In the genomic region with DNA sequence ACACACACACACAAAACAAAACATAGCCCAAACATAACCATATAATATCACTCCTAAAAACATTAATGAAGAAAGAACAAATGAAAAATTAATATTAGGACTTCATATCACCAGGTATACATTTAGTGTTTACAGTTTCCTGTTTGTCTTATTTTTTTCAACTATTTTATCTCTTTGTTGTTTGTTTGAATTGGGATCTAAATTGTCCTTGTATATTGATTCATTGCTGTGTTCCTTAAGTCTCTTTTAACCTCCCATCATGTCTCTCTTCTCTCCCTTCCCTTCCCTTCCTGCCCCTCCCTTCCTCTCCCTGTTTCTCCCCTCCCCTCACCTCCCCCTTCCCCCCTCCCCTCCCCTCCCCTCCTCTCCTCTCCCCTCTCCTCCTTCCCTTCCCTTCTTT, we compare ENCODE assay signal across 2 cellular contexts.
TF ChIP-seq lines count a peak whose summit lies in the region.

No MANE protein-coding gene starts in this region.

TF ChIP-seq in HepG2, 621 proteins besides CTCF, POLR2A, EP300 and RAD21:
- peak; percentile 97 for TF ChIP-seq HNRNPK (IDR thresholded peaks at IDR 0.05; ENCODE audit: low read depth, low read length, poor library complexity, severe bottlenecking)
- TF ChIP-seq E2F2 (CRISPR knock-in tag; IDR thresholded peaks at IDR 0.05; ENCODE audit: borderline replicate concordance) = no peak
- TF ChIP-seq HNRNPUL1 (IDR thresholded peaks at IDR 0.05; ENCODE audit: low read depth, low read length) = no peak
- 0 out of 2 replicates have a peak, but pooled peaks have one; percentile 79 for TF ChIP-seq PCBP1 (IDR thresholded peaks at IDR 0.05; ENCODE audit: borderline replicate concordance, low read depth, low read length)
- TF ChIP-seq ETS1 (CRISPR knock-in tag; IDR thresholded peaks at IDR 0.05) = no peak
- no peak for TF ChIP-seq FOXM1 (CRISPR knock-in tag; IDR thresholded peaks at IDR 0.05)
- no peak for TF ChIP-seq ZNF703 (CRISPR knock-in tag; IDR thresholded peaks at IDR 0.05; ENCODE audit: borderline replicate concordance)
- no peak for TF ChIP-seq ZFP37 (CRISPR knock-in tag; IDR thresholded peaks at IDR 0.05; ENCODE audit: borderline replicate concordance)
- TF ChIP-seq ZMYM2 (CRISPR knock-in tag; IDR thresholded peaks at IDR 0.05) = no peak
- TF ChIP-seq, protein P1, sequence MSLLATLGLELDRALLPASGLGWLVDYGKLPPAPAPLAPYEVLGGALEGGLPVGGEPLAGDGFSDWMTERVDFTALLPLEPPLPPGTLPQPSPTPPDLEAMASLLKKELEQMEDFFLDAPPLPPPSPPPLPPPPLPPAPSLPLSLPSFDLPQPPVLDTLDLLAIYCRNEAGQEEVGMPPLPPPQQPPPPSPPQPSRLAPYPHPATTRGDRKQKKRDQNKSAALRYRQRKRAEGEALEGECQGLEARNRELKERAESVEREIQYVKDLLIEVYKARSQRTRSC (CRISPR knock-in tag; IDR thresholded peaks at IDR 0.05; ENCODE audit: low read depth) = no peak
- no peak for TF ChIP-seq HOMEZ (CRISPR knock-in tag; IDR thresholded peaks at IDR 0.05; ENCODE audit: low read depth)

TF ChIP-seq in K562, 482 proteins besides CTCF, POLR2A, EP300 and RAD21:
- TF ChIP-seq NR0B1 (IDR thresholded peaks at IDR 0.05; ENCODE audit: partially characterized antibody) (no peak), GTF2E2 (tag; IDR thresholded peaks at IDR 0.05) (no peak), HNRNPK (IDR thresholded peaks at IDR 0.05; ENCODE audit: low read depth, low read length, poor library complexity, severe bottlenecking) (peak; percentile 77), GTF2A2 (tag; IDR thresholded peaks at IDR 0.05) (no peak), PCBP2 (IDR thresholded peaks at IDR 0.05; ENCODE audit: low read depth, low read length, poor library complexity, severe bottlenecking) (peak; percentile 44)
- TF ChIP-seq, protein P2, sequence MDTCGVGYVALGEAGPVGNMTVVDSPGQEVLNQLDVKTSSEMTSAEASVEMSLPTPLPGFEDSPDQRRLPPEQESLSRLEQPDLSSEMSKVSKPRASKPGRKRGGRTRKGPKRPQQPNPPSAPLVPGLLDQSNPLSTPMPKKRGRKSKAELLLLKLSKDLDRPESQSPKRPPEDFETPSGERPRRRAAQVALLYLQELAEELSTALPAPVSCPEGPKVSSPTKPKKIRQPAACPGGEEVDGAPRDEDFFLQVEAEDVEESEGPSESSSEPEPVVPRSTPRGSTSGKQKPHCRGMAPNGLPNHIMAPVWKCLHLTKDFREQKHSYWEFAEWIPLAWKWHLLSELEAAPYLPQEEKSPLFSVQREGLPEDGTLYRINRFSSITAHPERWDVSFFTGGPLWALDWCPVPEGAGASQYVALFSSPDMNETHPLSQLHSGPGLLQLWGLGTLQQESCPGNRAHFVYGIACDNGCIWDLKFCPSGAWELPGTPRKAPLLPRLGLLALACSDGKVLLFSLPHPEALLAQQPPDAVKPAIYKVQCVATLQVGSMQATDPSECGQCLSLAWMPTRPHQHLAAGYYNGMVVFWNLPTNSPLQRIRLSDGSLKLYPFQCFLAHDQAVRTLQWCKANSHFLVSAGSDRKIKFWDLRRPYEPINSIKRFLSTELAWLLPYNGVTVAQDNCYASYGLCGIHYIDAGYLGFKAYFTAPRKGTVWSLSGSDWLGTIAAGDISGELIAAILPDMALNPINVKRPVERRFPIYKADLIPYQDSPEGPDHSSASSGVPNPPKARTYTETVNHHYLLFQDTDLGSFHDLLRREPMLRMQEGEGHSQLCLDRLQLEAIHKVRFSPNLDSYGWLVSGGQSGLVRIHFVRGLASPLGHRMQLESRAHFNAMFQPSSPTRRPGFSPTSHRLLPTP (IDR thresholded peaks at IDR 0.05; ENCODE audit: borderline replicate concordance, extremely low read depth, insufficient read length) = no peak
- TF ChIP-seq, protein P3, sequence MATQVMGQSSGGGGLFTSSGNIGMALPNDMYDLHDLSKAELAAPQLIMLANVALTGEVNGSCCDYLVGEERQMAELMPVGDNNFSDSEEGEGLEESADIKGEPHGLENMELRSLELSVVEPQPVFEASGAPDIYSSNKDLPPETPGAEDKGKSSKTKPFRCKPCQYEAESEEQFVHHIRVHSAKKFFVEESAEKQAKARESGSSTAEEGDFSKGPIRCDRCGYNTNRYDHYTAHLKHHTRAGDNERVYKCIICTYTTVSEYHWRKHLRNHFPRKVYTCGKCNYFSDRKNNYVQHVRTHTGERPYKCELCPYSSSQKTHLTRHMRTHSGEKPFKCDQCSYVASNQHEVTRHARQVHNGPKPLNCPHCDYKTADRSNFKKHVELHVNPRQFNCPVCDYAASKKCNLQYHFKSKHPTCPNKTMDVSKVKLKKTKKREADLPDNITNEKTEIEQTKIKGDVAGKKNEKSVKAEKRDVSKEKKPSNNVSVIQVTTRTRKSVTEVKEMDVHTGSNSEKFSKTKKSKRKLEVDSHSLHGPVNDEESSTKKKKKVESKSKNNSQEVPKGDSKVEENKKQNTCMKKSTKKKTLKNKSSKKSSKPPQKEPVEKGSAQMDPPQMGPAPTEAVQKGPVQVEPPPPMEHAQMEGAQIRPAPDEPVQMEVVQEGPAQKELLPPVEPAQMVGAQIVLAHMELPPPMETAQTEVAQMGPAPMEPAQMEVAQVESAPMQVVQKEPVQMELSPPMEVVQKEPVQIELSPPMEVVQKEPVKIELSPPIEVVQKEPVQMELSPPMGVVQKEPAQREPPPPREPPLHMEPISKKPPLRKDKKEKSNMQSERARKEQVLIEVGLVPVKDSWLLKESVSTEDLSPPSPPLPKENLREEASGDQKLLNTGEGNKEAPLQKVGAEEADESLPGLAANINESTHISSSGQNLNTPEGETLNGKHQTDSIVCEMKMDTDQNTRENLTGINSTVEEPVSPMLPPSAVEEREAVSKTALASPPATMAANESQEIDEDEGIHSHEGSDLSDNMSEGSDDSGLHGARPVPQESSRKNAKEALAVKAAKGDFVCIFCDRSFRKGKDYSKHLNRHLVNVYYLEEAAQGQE (CRISPR knock-in tag; IDR thresholded peaks at IDR 0.05; ENCODE audit: low read depth) = no peak
- TF ChIP-seq, protein P4, sequence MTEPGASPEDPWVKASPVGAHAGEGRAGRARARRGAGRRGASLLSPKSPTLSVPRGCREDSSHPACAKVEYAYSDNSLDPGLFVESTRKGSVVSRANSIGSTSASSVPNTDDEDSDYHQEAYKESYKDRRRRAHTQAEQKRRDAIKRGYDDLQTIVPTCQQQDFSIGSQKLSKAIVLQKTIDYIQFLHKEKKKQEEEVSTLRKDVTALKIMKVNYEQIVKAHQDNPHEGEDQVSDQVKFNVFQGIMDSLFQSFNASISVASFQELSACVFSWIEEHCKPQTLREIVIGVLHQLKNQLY (CRISPR knock-in tag; conservative IDR thresholded peaks at IDR 0.05) = no peak
- TF ChIP-seq, protein P5, sequence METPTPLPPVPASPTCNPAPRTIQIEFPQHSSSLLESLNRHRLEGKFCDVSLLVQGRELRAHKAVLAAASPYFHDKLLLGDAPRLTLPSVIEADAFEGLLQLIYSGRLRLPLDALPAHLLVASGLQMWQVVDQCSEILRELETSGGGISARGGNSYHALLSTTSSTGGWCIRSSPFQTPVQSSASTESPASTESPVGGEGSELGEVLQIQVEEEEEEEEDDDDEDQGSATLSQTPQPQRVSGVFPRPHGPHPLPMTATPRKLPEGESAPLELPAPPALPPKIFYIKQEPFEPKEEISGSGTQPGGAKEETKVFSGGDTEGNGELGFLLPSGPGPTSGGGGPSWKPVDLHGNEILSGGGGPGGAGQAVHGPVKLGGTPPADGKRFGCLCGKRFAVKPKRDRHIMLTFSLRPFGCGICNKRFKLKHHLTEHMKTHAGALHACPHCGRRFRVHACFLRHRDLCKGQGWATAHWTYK (CRISPR knock-in tag; IDR thresholded peaks at IDR 0.05) = no peak
